In genomic region chr3:134231131-134231530, GRCh38 we compare ENCODE assay signal across 1 cellular context.
TF ChIP-seq lines count a peak whose summit lies in the region.

No MANE protein-coding gene starts in this region.

TF ChIP-seq in K562, 482 proteins besides CTCF, POLR2A, EP300 and RAD21:
- TF ChIP-seq TEAD4 (IDR thresholded peaks at IDR 0.05; ENCODE audit: low read length): peak; percentile 42; the same call in 1 of the 2 replicates
- no peak for TF ChIP-seq TEAD4 (CRISPR knock-in tag; IDR thresholded peaks at IDR 0.05; ENCODE audit: borderline replicate concordance)
- no peak for TF ChIP-seq ZBED1 (IDR thresholded peaks at IDR 0.05)
- TF ChIP-seq PTRF (tag; IDR thresholded peaks at IDR 0.05): no peak
- TF ChIP-seq NCOA2 (IDR thresholded peaks at IDR 0.05; ENCODE audit: partially characterized antibody in 2 of 2): no peak
- TF ChIP-seq DIDO1 (tag; IDR thresholded peaks at IDR 0.05; ENCODE audit: low read depth): no peak
- TF ChIP-seq WHSC1 (IDR thresholded peaks at IDR 0.05; ENCODE audit: low read length): no peak
- TF ChIP-seq, protein P1, sequence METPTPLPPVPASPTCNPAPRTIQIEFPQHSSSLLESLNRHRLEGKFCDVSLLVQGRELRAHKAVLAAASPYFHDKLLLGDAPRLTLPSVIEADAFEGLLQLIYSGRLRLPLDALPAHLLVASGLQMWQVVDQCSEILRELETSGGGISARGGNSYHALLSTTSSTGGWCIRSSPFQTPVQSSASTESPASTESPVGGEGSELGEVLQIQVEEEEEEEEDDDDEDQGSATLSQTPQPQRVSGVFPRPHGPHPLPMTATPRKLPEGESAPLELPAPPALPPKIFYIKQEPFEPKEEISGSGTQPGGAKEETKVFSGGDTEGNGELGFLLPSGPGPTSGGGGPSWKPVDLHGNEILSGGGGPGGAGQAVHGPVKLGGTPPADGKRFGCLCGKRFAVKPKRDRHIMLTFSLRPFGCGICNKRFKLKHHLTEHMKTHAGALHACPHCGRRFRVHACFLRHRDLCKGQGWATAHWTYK (CRISPR knock-in tag; IDR thresholded peaks at IDR 0.05): no peak
- TF ChIP-seq ZNF224 (CRISPR knock-in tag; IDR thresholded peaks at IDR 0.05): no peak
- no peak for TF ChIP-seq POLR2H (tag; IDR thresholded peaks at IDR 0.05; ENCODE audit: low read depth)
- no peak for TF ChIP-seq ZNF445 (CRISPR knock-in tag; IDR thresholded peaks at IDR 0.05; ENCODE audit: low read depth)
- no peak for TF ChIP-seq FOXJ3 (CRISPR knock-in tag; IDR thresholded peaks at IDR 0.05)
- TF ChIP-seq CBFA2T2 (conservative IDR thresholded peaks at IDR 0.05): peak; percentile 16; the same call in 1 of the 2 replicates
- no peak for TF ChIP-seq LCOR (CRISPR knock-in tag; IDR thresholded peaks at IDR 0.05)
- TF ChIP-seq PRPF4 (IDR thresholded peaks at IDR 0.05; ENCODE audit: insufficient read depth, low read depth, low read length, poor library complexity, severe bottlenecking): no peak
- TF ChIP-seq, protein P2, sequence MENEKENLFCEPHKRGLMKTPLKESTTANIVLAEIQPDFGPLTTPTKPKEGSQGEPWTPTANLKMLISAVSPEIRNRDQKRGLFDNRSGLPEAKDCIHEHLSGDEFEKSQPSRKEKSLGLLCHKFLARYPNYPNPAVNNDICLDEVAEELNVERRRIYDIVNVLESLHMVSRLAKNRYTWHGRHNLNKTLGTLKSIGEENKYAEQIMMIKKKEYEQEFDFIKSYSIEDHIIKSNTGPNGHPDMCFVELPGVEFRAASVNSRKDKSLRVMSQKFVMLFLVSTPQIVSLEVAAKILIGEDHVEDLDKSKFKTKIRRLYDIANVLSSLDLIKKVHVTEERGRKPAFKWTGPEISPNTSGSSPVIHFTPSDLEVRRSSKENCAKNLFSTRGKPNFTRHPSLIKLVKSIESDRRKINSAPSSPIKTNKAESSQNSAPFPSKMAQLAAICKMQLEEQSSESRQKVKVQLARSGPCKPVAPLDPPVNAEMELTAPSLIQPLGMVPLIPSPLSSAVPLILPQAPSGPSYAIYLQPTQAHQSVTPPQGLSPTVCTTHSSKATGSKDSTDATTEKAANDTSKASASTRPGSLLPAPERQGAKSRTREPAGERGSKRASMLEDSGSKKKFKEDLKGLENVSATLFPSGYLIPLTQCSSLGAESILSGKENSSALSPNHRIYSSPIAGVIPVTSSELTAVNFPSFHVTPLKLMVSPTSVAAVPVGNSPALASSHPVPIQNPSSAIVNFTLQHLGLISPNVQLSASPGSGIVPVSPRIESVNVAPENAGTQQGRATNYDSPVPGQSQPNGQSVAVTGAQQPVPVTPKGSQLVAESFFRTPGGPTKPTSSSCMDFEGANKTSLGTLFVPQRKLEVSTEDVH (IDR thresholded peaks at IDR 0.05; ENCODE audit: low read depth, partially characterized antibody): no peak
- TF ChIP-seq TRIM28 (IDR thresholded peaks at IDR 0.05): no peak
- no peak for TF ChIP-seq ZFX (CRISPR knock-in tag; IDR thresholded peaks at IDR 0.05)
- TF ChIP-seq, protein P3, sequence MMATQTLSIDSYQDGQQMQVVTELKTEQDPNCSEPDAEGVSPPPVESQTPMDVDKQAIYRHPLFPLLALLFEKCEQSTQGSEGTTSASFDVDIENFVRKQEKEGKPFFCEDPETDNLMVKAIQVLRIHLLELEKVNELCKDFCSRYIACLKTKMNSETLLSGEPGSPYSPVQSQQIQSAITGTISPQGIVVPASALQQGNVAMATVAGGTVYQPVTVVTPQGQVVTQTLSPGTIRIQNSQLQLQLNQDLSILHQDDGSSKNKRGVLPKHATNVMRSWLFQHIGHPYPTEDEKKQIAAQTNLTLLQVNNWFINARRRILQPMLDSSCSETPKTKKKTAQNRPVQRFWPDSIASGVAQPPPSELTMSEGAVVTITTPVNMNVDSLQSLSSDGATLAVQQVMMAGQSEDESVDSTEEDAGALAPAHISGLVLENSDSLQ (IDR thresholded peaks at IDR 0.05): no peak
- peak; percentile 63 for TF ChIP-seq CBFA2T3 (IDR thresholded peaks at IDR 0.05)
- TF ChIP-seq, protein P4, sequence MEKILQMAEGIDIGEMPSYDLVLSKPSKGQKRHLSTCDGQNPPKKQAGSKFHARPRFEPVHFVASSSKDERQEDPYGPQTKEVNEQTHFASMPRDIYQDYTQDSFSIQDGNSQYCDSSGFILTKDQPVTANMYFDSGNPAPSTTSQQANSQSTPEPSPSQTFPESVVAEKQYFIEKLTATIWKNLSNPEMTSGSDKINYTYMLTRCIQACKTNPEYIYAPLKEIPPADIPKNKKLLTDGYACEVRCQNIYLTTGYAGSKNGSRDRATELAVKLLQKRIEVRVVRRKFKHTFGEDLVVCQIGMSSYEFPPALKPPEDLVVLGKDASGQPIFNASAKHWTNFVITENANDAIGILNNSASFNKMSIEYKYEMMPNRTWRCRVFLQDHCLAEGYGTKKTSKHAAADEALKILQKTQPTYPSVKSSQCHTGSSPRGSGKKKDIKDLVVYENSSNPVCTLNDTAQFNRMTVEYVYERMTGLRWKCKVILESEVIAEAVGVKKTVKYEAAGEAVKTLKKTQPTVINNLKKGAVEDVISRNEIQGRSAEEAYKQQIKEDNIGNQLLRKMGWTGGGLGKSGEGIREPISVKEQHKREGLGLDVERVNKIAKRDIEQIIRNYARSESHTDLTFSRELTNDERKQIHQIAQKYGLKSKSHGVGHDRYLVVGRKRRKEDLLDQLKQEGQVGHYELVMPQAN (IDR thresholded peaks at IDR 0.05; ENCODE audit: borderline replicate concordance): no peak
- no peak for TF ChIP-seq ZNF174 (CRISPR knock-in tag; IDR thresholded peaks at IDR 0.05)
- TF ChIP-seq MXD1 (CRISPR knock-in tag; IDR thresholded peaks at IDR 0.05; ENCODE audit: borderline replicate concordance, poor library complexity, severe bottlenecking): no peak
- no peak for TF ChIP-seq PPARD (CRISPR knock-in tag; IDR thresholded peaks at IDR 0.05)
- no peak for TF ChIP-seq XRCC5 (IDR thresholded peaks at IDR 0.05; ENCODE audit: low read depth, low read length)
- TF ChIP-seq, protein P5, sequence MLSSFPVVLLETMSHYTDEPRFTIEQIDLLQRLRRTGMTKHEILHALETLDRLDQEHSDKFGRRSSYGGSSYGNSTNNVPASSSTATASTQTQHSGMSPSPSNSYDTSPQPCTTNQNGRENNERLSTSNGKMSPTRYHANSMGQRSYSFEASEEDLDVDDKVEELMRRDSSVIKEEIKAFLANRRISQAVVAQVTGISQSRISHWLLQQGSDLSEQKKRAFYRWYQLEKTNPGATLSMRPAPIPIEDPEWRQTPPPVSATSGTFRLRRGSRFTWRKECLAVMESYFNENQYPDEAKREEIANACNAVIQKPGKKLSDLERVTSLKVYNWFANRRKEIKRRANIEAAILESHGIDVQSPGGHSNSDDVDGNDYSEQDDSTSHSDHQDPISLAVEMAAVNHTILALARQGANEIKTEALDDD (IDR thresholded peaks at IDR 0.05): 0 out of 2 replicates have a peak, but pooled peaks have one; percentile 27
- TF ChIP-seq ZKSCAN1 (IDR thresholded peaks at IDR 0.05; ENCODE audit: low read depth, low read length): no peak
- no peak for TF ChIP-seq ZNF347 (CRISPR knock-in tag; IDR thresholded peaks at IDR 0.05; ENCODE audit: low read depth)
- no peak for TF ChIP-seq RFX7 (CRISPR knock-in tag; IDR thresholded peaks at IDR 0.05)
- TF ChIP-seq SPI1 (IDR thresholded peaks at IDR 0.05; ENCODE audit: borderline replicate concordance, low read depth, low read length): no peak
- no peak for TF ChIP-seq CEBPB (tag; IDR thresholded peaks at IDR 0.05)
- no peak for TF ChIP-seq ZNF511 (CRISPR knock-in tag; IDR thresholded peaks at IDR 0.05)
- no peak for TF ChIP-seq NCOA1 (IDR thresholded peaks at IDR 0.05; ENCODE audit: low read depth)
- TF ChIP-seq ARID1B (IDR thresholded peaks at IDR 0.05): peak; percentile 22; the same call in 1 of the 2 replicates
- TF ChIP-seq POLR2AphosphoS5 (IDR thresholded peaks at IDR 0.05; ENCODE audit: control insufficient read depth, insufficient read depth, low read depth, low read length): no peak
- no peak for TF ChIP-seq ZNF197 (CRISPR knock-in tag; IDR thresholded peaks at IDR 0.05; ENCODE audit: low read depth)
- TF ChIP-seq MEF2A (IDR thresholded peaks at IDR 0.05; ENCODE audit: control insufficient read depth, low read depth, low read length): no peak
- TF ChIP-seq TCFL5 (CRISPR knock-in tag; conservative IDR thresholded peaks at IDR 0.05): no peak
- TF ChIP-seq AFF4 (CRISPR knock-in tag; IDR thresholded peaks at IDR 0.05): no peak
